1 cellular context compared by ENCODE assay signal in genomic region chr1:155001688-155002474, GRCh38.
TF ChIP-seq lines count a peak whose summit lies in the region.

No MANE protein-coding gene starts in this region.

TF ChIP-seq in HEK293, 187 proteins besides CTCF, POLR2A, EP300 and RAD21 (continued from another document and continues in another):
- TF ChIP-seq ZSCAN18 (tag by site-specific recombination; IDR thresholded peaks at IDR 0.05): no peak
- TF ChIP-seq ZNF274 (IDR thresholded peaks at IDR 0.05; ENCODE audit: low read length): no peak
- no peak for TF ChIP-seq ZNF274 (tag by site-specific recombination; IDR thresholded peaks at IDR 0.05; ENCODE audit: borderline replicate concordance)
- no peak for TF ChIP-seq ZNF175 (tag by site-specific recombination; IDR thresholded peaks at IDR 0.05)
- no peak for TF ChIP-seq ZNF26 (tag by site-specific recombination; IDR thresholded peaks at IDR 0.05)
- no peak for TF ChIP-seq ZSCAN16 (tag by site-specific recombination; IDR thresholded peaks at IDR 0.05)
- peak; percentile 100 for TF ChIP-seq PRDM1 (tag by site-specific recombination; IDR thresholded peaks at IDR 0.05)
- TF ChIP-seq ZBTB7A (tag by site-specific recombination; IDR thresholded peaks at IDR 0.05; ENCODE audit: low read depth): peak; percentile 94
- no peak for TF ChIP-seq YY2 (tag by site-specific recombination; IDR thresholded peaks at IDR 0.05)
- TF ChIP-seq ZNF707 (tag by site-specific recombination; IDR thresholded peaks at IDR 0.05): no peak
- no peak for TF ChIP-seq REPIN1 (tag by site-specific recombination; IDR thresholded peaks at IDR 0.05; ENCODE audit: low read depth)
- TF ChIP-seq ZNF544 (tag by site-specific recombination; IDR thresholded peaks at IDR 0.05): no peak
- TF ChIP-seq ZNF658 (tag by site-specific recombination; IDR thresholded peaks at IDR 0.05): no peak
- TF ChIP-seq ZNF449 (tag by site-specific recombination; IDR thresholded peaks at IDR 0.05): no peak
- peak; percentile 74; the same call in 1 of the 2 replicates for TF ChIP-seq ZBTB1 (tag by site-specific recombination; IDR thresholded peaks at IDR 0.05)
- 0 out of 2 replicates have a peak, but pooled peaks have one; percentile 32 for TF ChIP-seq ZNF639 (tag by site-specific recombination; IDR thresholded peaks at IDR 0.05)
- TF ChIP-seq GLI4 (tag by site-specific recombination; IDR thresholded peaks at IDR 0.05): no peak
- TF ChIP-seq ZBTB10 (tag by site-specific recombination; IDR thresholded peaks at IDR 0.05): peak; percentile 96
- peak; percentile 56; the same call in 1 of the 2 replicates for TF ChIP-seq PBX3 (CRISPR knock-in tag; IDR thresholded peaks at IDR 0.05)
- TF ChIP-seq ZNF362 (tag by site-specific recombination; IDR thresholded peaks at IDR 0.05): no peak
- TF ChIP-seq KLF10 (tag by site-specific recombination; IDR thresholded peaks at IDR 0.05): peak; percentile 76
- peak; percentile 73 for TF ChIP-seq ZNF561 (tag by site-specific recombination; IDR thresholded peaks at IDR 0.05; ENCODE audit: borderline replicate concordance)
- TF ChIP-seq ZNF112 (tag by site-specific recombination; IDR thresholded peaks at IDR 0.05): no peak
- peak; percentile 94 for TF ChIP-seq HIC1 (tag by site-specific recombination; IDR thresholded peaks at IDR 0.05)
- TF ChIP-seq SCRT1 (tag by site-specific recombination; IDR thresholded peaks at IDR 0.05; ENCODE audit: borderline replicate concordance): no peak
- TF ChIP-seq ZNF121 (tag by site-specific recombination; IDR thresholded peaks at IDR 0.05): no peak
- no peak; the same call in 1 of the 2 replicates for TF ChIP-seq AEBP2 (tag by site-specific recombination; IDR thresholded peaks at IDR 0.05; ENCODE audit: borderline replicate concordance)
- no peak for TF ChIP-seq ZNF211 (tag by site-specific recombination; IDR thresholded peaks at IDR 0.05; ENCODE audit: low read depth)
- no peak for TF ChIP-seq ZBTB21 (tag by site-specific recombination; IDR thresholded peaks at IDR 0.05)
- TF ChIP-seq ZNF785 (tag by site-specific recombination; IDR thresholded peaks at IDR 0.05): peak; percentile 98
- TF ChIP-seq ZNF513 (tag by site-specific recombination; IDR thresholded peaks at IDR 0.05): no peak; the same call in 1 of the 2 replicates
- peak; percentile 24; the same call in 1 of the 2 replicates for TF ChIP-seq ZNF645 (tag by site-specific recombination; IDR thresholded peaks at IDR 0.05)
- no peak for TF ChIP-seq ZNF114 (tag by site-specific recombination; IDR thresholded peaks at IDR 0.05)
- peak; percentile 70 for TF ChIP-seq ZFP69B (tag by site-specific recombination; IDR thresholded peaks at IDR 0.05)
- TF ChIP-seq ZNF473 (tag by site-specific recombination; IDR thresholded peaks at IDR 0.05): no peak
- TF ChIP-seq SP2 (tag by site-specific recombination; IDR thresholded peaks at IDR 0.05): peak; percentile 94
- no peak for TF ChIP-seq ZNF426 (tag by site-specific recombination; IDR thresholded peaks at IDR 0.05)
- peak; percentile 96 for TF ChIP-seq GLIS2 (tag by site-specific recombination; IDR thresholded peaks at IDR 0.05)
- TF ChIP-seq ZNF302 (tag by site-specific recombination; IDR thresholded peaks at IDR 0.05; ENCODE audit: low read depth): no peak
- TF ChIP-seq ZNF148 (tag by site-specific recombination; IDR thresholded peaks at IDR 0.05; ENCODE audit: borderline replicate concordance): no peak
